In the genomic region with DNA sequence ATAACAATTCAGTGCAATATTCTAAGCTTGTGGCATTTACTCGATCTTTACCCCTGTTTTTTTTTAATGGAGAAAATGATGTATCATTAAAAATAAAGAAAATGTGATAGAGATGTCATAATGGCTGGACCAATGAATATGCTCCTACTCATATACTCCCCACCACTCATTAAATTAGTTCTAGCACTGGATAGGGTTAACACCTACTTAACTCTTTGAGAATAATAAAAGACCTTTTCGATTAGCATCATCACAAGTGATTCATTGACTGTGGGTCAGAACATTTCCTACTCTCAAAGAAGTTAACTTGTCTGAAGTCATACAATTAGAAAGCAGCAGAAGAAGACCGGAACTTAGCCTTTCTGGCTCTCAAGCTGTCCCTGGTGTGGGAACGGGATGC, we compare ENCODE assay signal across 24 cellular contexts.
"Had no signal": no experiment of that assay in that cellular context is flagged by ENCODE, and none has a peak within 500 bp of the region (broad histone marks: within the 10 kb centered on the region; RNA-seq: fewer than 3 reads in every experiment).

No MANE protein-coding gene starts in this region.

- H3K9me3 Mint-ChIP-seq: activated CD4-positive, alpha-beta memory T cell treated with anti-CD3 and anti-CD28 coated beads, Interleukin-2, amount 10 ng/mL, durations not matched to agents 7 days and 5 days; activated CD4-positive, alpha-beta T cell treated with anti-CD3 and anti-CD28 coated beads, Interleukin-2, amount 10 ng/mL, durations not matched to agents 7 days and 5 days; activated naive CD4-positive, alpha-beta T cell treated with anti-CD3 and anti-CD28 coated beads for 36 hours; activated naive CD4-positive, alpha-beta T cell treated with anti-CD3 and anti-CD28 coated beads, Interleukin-2, amount 50 U/mL, for 72 hours; activated naive CD8-positive, alpha-beta T cell treated with anti-CD3 and anti-CD28 coated beads, Interleukin-2, amount 10 ng/mL, durations not matched to agents 7 days and 5 days; activated T-cell treated with anti-CD3 and anti-CD28 coated beads, Interleukin-2, amount 50 U/mL, for 24 hours; activated T-cell treated with anti-CD3 and anti-CD28 coated beads, Interleukin-2, amount 50 U/mL, for 72 hours; brain had no signal

- DNase-seq: activated CD4-positive, alpha-beta memory T cell treated with anti-CD3 and anti-CD28 coated beads, Interleukin-2, amount 10 ng/mL, durations not matched to agents 7 days and 5 days; activated CD4-positive, alpha-beta T cell treated with anti-CD3 and anti-CD28 coated beads, Interleukin-2, amount 10 ng/mL, durations not matched to agents 7 days and 5 days; activated CD4-positive, alpha-beta T cell treated with anti-CD3 and anti-CD28 coated beads, Interleukin-2, amount 50 U/mL, for 4 hours; activated CD8-positive, alpha-beta memory T cell treated with anti-CD3 and anti-CD28 coated beads, Interleukin-2, amount 50 U/mL, for 48 hours; activated effector memory CD4-positive, alpha-beta T cell treated with Interleukin-2 at 50 U/mL for 16 hours; activated gamma-delta T cell treated with Interleukin-2 at 50 U/mL for 16 hours; activated naive CD4-positive, alpha-beta T cell treated with anti-CD3 and anti-CD28 coated beads for 36 hours; activated naive CD8-positive, alpha-beta T cell treated with anti-CD3 and anti-CD28 coated beads, Interleukin-2, amount 10 ng/mL, durations not matched to agents 7 days and 5 days; activated T-cell treated with anti-CD3 and anti-CD28 coated beads for 4 hours; activated T-cell treated with anti-CD3 and anti-CD28 coated beads, Interleukin-2, amount 50 U/mL, for 24 hours; activated T-cell treated with anti-CD3 and anti-CD28 coated beads, Interleukin-2, amount 50 U/mL, for 72 hours; central memory CD4-positive, alpha-beta T cell; cerebellar nuclear complex; colonic mucosa; effector CD8-positive, alpha-beta T cell; foreskin fibroblast; head of caudate nucleus; T-helper 2 cell had no signal

- H3K4me1 Mint-ChIP-seq: brain had no signal

- H3K4me3 ChIP-seq: ascending aorta, breast epithelium, cardiac muscle cell, colonic mucosa had no signal

- ATAC-seq: esophagus mucosa had no signal

- H3K36me3 Mint-ChIP-seq: activated naive CD8-positive, alpha-beta T cell treated with anti-CD3 and anti-CD28 coated beads, Interleukin-2, amount 10 ng/mL, durations not matched to agents 7 days and 5 days; brain had no signal

- H3K27ac Mint-ChIP-seq: activated CD4-positive, alpha-beta memory T cell treated with anti-CD3 and anti-CD28 coated beads, Interleukin-2, amount 10 ng/mL, durations not matched to agents 7 days and 5 days; activated CD4-positive, alpha-beta T cell treated with anti-CD3 and anti-CD28 coated beads, Interleukin-2, amount 10 ng/mL, durations not matched to agents 7 days and 5 days; activated naive CD4-positive, alpha-beta T cell treated with anti-CD3 and anti-CD28 coated beads for 36 hours; activated naive CD4-positive, alpha-beta T cell treated with anti-CD3 and anti-CD28 coated beads, Interleukin-2, amount 50 U/mL, for 72 hours; activated naive CD8-positive, alpha-beta T cell treated with anti-CD3 and anti-CD28 coated beads, Interleukin-2, amount 10 ng/mL, durations not matched to agents 7 days and 5 days; activated T-cell treated with anti-CD3 and anti-CD28 coated beads, Interleukin-2, amount 50 U/mL, for 24 hours; activated T-cell treated with anti-CD3 and anti-CD28 coated beads, Interleukin-2, amount 50 U/mL, for 72 hours; brain had no signal

- H3K4me3 Mint-ChIP-seq: activated CD4-positive, alpha-beta memory T cell treated with anti-CD3 and anti-CD28 coated beads, Interleukin-2, amount 10 ng/mL, durations not matched to agents 7 days and 5 days; activated CD4-positive, alpha-beta T cell treated with anti-CD3 and anti-CD28 coated beads, Interleukin-2, amount 10 ng/mL, durations not matched to agents 7 days and 5 days; activated naive CD4-positive, alpha-beta T cell treated with anti-CD3 and anti-CD28 coated beads for 36 hours; activated naive CD8-positive, alpha-beta T cell treated with anti-CD3 and anti-CD28 coated beads, Interleukin-2, amount 10 ng/mL, durations not matched to agents 7 days and 5 days; activated T-cell treated with anti-CD3 and anti-CD28 coated beads, Interleukin-2, amount 50 U/mL, for 24 hours; brain had no signal
